8 cellular contexts compared by ENCODE assay signal in the genomic region with DNA sequence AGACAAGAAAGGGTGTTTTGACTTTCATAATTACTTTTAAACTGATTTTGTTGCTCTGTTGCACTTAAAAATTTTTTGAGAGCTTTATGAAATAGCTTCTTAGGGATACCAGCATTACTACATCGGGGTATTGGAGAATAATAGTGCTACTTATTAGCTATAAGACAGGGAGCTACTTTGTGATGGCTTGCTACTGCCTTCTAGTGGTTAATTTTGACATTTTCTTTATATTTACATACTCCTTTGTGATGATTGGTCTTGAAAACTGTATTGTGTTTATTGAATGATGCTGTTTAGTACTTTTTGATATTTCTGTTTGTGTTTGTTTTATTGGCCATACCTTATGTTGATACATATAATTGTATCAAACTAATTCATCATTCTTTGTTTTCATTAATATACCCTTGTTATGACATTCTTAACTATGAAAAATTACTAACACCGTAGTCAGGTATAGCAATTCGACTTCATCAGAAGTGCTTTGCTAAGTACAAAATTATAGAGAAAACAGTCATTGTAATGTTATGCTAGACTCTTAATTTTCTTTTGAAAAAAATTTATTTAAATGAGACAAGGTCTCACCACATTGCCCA.
DNase-seq lines count a peak whose midpoint lies in the region; ATAC-seq, FAIRE-seq and TF ChIP-seq lines count a peak whose summit lies in the region.

No MANE protein-coding gene starts in this region.

- POLR2A ChIA-PET in HEK293 (lab: Yijun Ruan, JAX) = interaction anchor here (0.7 to 2.0 kb wide), 5 partner anchors 86 to 188 kb away, joined by 3 to 15 read pairs (median 4); a partner anchor contains a TSS

- no peaks in the 10 kb centered on the region for H3K4me1 ChIP-seq in CD4-positive, CD25-positive, alpha-beta regulatory T cell (ENCODE audit: control insufficient read depth, insufficient read depth, low read length, poor library complexity, severe bottlenecking)
- H3K4me1 ChIP-seq in HEK293 (ENCODE audit: control insufficient read depth, insufficient read depth, low read length) (peaks cover 21% of the 10 kb centered on the region), kidney (ENCODE audit: control insufficient read depth in 1 of 2, insufficient read depth in 1 of 2, low read depth in 1 of 2, low read length in 2 of 2) (peaks cover 2 to 10% of the 10 kb centered on the region in 2 donors), tibial artery (peaks cover 0 to 68% (median 31%) of the 10 kb centered on the region in 4 donors)

- intact Hi-C loops in kidney (cut with DNase I) = no loop called here
- intact Hi-C loops in tibial artery (cut with DNase I; ENCODE audit: low total_unique reads) = no loop called here

- H3K27ac ChIP-seq in CD4-positive, CD25-positive, alpha-beta regulatory T cell (ENCODE audit: insufficient read depth, low read length, poor library complexity, severe bottlenecking) = no peak overlapping the region
- H3K27ac ChIP-seq in HEK293 (ENCODE audit: extremely low read depth, low read depth, low read length) (no peak overlapping the region), kidney (ENCODE audit: low read depth in 2 of 2, low read length in 2 of 2) (no peak overlapping the region), tibial artery (peak overlapping the region; percentile 56)

- peaks cover 14% of the 10 kb centered on the region for H3K27me3 ChIP-seq in CD4-positive, CD25-positive, alpha-beta regulatory T cell (ENCODE audit: control insufficient read depth, insufficient read depth, low read length)
- no peaks in the 10 kb centered on the region for H3K27me3 ChIP-seq in tibial artery

- FAIRE-seq in kidney (lab: Jason Lieb, UNC) = peak; percentile 93

- TF ChIP-seq CTCF in HEK293 (tag by site-specific recombination; IDR thresholded peaks at IDR 0.05) = no peak; the same call in 1 of the 2 replicates
- peak; percentile 65 for TF ChIP-seq CTCF in kidney (IDR thresholded peaks at IDR 0.05; ENCODE audit: borderline replicate concordance, extremely low read depth, insufficient read depth)
- TF ChIP-seq CTCF in tibial artery (IDR thresholded peaks at IDR 0.05) = peak; percentile 80 to 83

- DNase-seq in CD4-positive, CD25-positive, alpha-beta regulatory T cell = peak in 2 of 3 donors; percentile 58 to 74
- DNase-seq in NCI-H460 (ENCODE audit: extremely low read depth, low read depth) (peak; percentile 53), brain pericyte (ENCODE audit: low read depth, low spot score) (peak; percentile 36), kidney (no peak), tibial artery (no peak)

- no peaks in the 10 kb centered on the region for H3K9me3 ChIP-seq in CD4-positive, CD25-positive, alpha-beta regulatory T cell (ENCODE audit: control insufficient read depth in 2 of 2, low read length in 2 of 2)
- H3K9me3 ChIP-seq in HEK293 (ENCODE audit: control insufficient read depth, insufficient read depth, low read depth, low read length) (no peaks in the 10 kb centered on the region), kidney (ENCODE audit: control insufficient read depth in 1 of 2, low read length in 2 of 2) (no peaks in the 10 kb centered on the region), tibial artery (no peaks in the 10 kb centered on the region)

- H3K4me1 Mint-ChIP-seq in CD4-positive, CD25-positive, alpha-beta regulatory T cell = no peaks in the 10 kb centered on the region

- H3K27ac Mint-ChIP-seq in CD4-positive, CD25-positive, alpha-beta regulatory T cell = no peak overlapping the region

- H3K36me3 Mint-ChIP-seq in CD4-positive, CD25-positive, alpha-beta regulatory T cell = no peaks in the 10 kb centered on the region

- H3K4me3 ChIP-seq in CD4-positive, CD25-positive, alpha-beta regulatory T cell (ENCODE audit: low read depth, low read length) = no peak overlapping the region
- H3K4me3 ChIP-seq in HEK293 (ENCODE audit: low read depth, low read length) (no peak overlapping the region), kidney (ENCODE audit: low read length in 2 of 2) (no peak overlapping the region), tibial artery (no peak overlapping the region)

- no peak overlapping the region for H3K4me3 Mint-ChIP-seq in CD4-positive, CD25-positive, alpha-beta regulatory T cell

- peaks cover 45% of the 10 kb centered on the region for H3K27me3 Mint-ChIP-seq in CD4-positive, CD25-positive, alpha-beta regulatory T cell

- no peaks in the 10 kb centered on the region for H3K9me3 Mint-ChIP-seq in CD4-positive, CD25-positive, alpha-beta regulatory T cell

- H3K36me3 ChIP-seq in CD4-positive, CD25-positive, alpha-beta regulatory T cell (ENCODE audit: control insufficient read depth, insufficient read depth, low read length) = no peaks in the 10 kb centered on the region
- H3K36me3 ChIP-seq in HEK293 (ENCODE audit: control insufficient read depth in 2 of 2, insufficient read depth in 1 of 2, low read length in 2 of 2) (no peaks in the 10 kb centered on the region), kidney (ENCODE audit: control insufficient read depth in 1 of 2, insufficient read depth in 2 of 2, low read length in 2 of 2) (no peaks in the 10 kb centered on the region), tibial artery (peaks cover 0 to 4% (median 0%) of the 10 kb centered on the region in 3 donors)

- no peak overlapping the region for H3K9ac ChIP-seq in kidney (ENCODE audit: low read length in 2 of 2)

- ATAC-seq in CD4-positive, CD25-positive, alpha-beta regulatory T cell (ENCODE audit: low read depth in 2 of 2) = peak; percentile 40 to 56
- no peak for ATAC-seq in HG03196 (IDR thresholded peaks at IDR 0.05; ENCODE audit: unreplicated experiment)
- no peak for ATAC-seq in GM21367 (IDR thresholded peaks at IDR 0.05; ENCODE audit: unreplicated experiment)

- CTCF ChIA-PET in HEK293 (lab: Yijun Ruan, JAX) = interaction anchor here (0.5 to 10.7 kb wide), 37 partner anchors 10 to 632 kb away, joined by 3 to 152 read pairs (median 3); a partner anchor contains a TSS

TF ChIP-seq in HEK293, 187 proteins besides CTCF, POLR2A, EP300 and RAD21:
- TF ChIP-seq ZNF155 (tag by site-specific recombination; IDR thresholded peaks at IDR 0.05) (no peak), ZNF302 (tag by site-specific recombination; IDR thresholded peaks at IDR 0.05; ENCODE audit: low read depth) (no peak), SALL2 (tag by site-specific recombination; IDR thresholded peaks at IDR 0.05; ENCODE audit: borderline replicate concordance) (no peak), ZNF654 (tag by site-specific recombination; IDR thresholded peaks at IDR 0.05; ENCODE audit: low read depth) (peak; percentile 86), ZNF121 (tag by site-specific recombination; IDR thresholded peaks at IDR 0.05) (no peak), ZNF660 (tag by site-specific recombination; IDR thresholded peaks at IDR 0.05) (0 out of 2 replicates have a peak, but pooled peaks have one; percentile 28), OSR2 (tag by site-specific recombination; IDR thresholded peaks at IDR 0.05) (0 out of 2 replicates have a peak, but pooled peaks have one; percentile 12), ZBTB1 (tag by site-specific recombination; IDR thresholded peaks at IDR 0.05) (no peak)

Comparison
In these comparisons a context has a peak if more than half of its experiments do, and no peak if none do; other contexts are left out.
1. ATAC-seq: peak in CD4-positive, CD25-positive, alpha-beta regulatory T cell (2 of 2); none in HG03196 (single experiment) and GM21367 (single experiment).
2. DNase-seq: peak in CD4-positive, CD25-positive, alpha-beta regulatory T cell (2 of 3), NCI-H460 (single experiment) and brain pericyte (single experiment); none in kidney (single experiment) and tibial artery (0 of 2).
3. H3K27ac ChIP-seq: peak in tibial artery (2 of 2); none in CD4-positive, CD25-positive, alpha-beta regulatory T cell (single experiment), HEK293 (single experiment) and kidney (0 of 2).